9 cellular contexts compared by ENCODE assay signal in genomic region chr1:12001249-12001917, GRCh38. TPM values are rescaled to one million over a fixed set of nuclear protein-coding genes. Genes with fewer than 3 reads are reported as not detected.
A peak's percentile ranks its signal among the peaks of the same experiment; 100 is the strongest.
DNase-seq lines count a peak whose midpoint lies in the region; ATAC-seq and TF ChIP-seq lines count a peak whose summit lies in the region.
"Had no signal": no experiment of that assay in that cellular context is flagged by ENCODE, and none has a peak within 500 bp of the region (broad histone marks: within the 10 kb centered on the region; RNA-seq: fewer than 3 reads in every experiment).

No MANE protein-coding gene starts in this region.

- no peak overlapping the region for H3K27ac Mint-ChIP-seq in CD4-positive, alpha-beta T cell
- H3K27ac Mint-ChIP-seq in endodermal cell (no peak overlapping the region), osteocyte (ENCODE audit: unreplicated experiment) (peak overlapping the region; percentile 50)

- H3K4me3 ChIP-seq in HCT116 (replicated peaks in 1 of 2; ENCODE audit: low read depth in 1 of 2, low read length in 2 of 2): no peak overlapping the region
- H3K4me3 ChIP-seq in WERI-Rb-1 (ENCODE audit: low read depth, low read length): no peak overlapping the region
- H3K4me3 ChIP-seq in endodermal cell (ENCODE audit: low read length): no peak overlapping the region
- H3K4me3 ChIP-seq in lower leg skin (ENCODE audit: low read depth, poor library complexity, severe bottlenecking): no peak overlapping the region

- no peak for ATAC-seq in CD4-positive, alpha-beta T cell (ENCODE audit: poor library complexity)
- ATAC-seq in HCT116: peak; percentile 54
- no peak for ATAC-seq in HG02642 (IDR thresholded peaks at IDR 0.05; ENCODE audit: poor library complexity, unreplicated experiment)
- ATAC-seq in GM18870 (IDR thresholded peaks at IDR 0.05; ENCODE audit: unreplicated experiment): no peak

- peak; percentile 48 for TF ChIP-seq RAD21 in HCT116 (IDR thresholded peaks at IDR 0.05; ENCODE audit: low read depth)

- intact Hi-C loops in CD4-positive, alpha-beta T cell (cut with DNase I, micrococcal nuclease): no loop called here
- intact Hi-C loops in HCT116 (cut with micrococcal nuclease): no loop called here
- intact Hi-C loops in lower leg skin (cut with DNase I; ENCODE audit: low total_unique reads): no loop called here

- no peaks in the 10 kb centered on the region for H3K9me3 ChIP-seq in CD4-positive, alpha-beta T cell (ENCODE audit: control insufficient read depth, low read length)
- H3K9me3 ChIP-seq in HCT116 (ENCODE audit: control insufficient read depth in 1 of 2, insufficient read depth in 1 of 2, low read depth in 1 of 2, low read length in 2 of 2) (no peaks in the 10 kb centered on the region), WERI-Rb-1 (ENCODE audit: severe bottlenecking) (no peaks in the 10 kb centered on the region), endodermal cell (ENCODE audit: control insufficient read depth, low read length) (no peaks in the 10 kb centered on the region)

- H3K4me1 Mint-ChIP-seq in CD4-positive, alpha-beta T cell (ENCODE audit: low read depth): no peaks in the 10 kb centered on the region
- H3K4me1 Mint-ChIP-seq in endodermal cell: no peaks in the 10 kb centered on the region
- H3K4me1 Mint-ChIP-seq in osteocyte (ENCODE audit: unreplicated experiment): no peaks in the 10 kb centered on the region

- H3K27me3 Mint-ChIP-seq in CD4-positive, alpha-beta T cell: no peaks in the 10 kb centered on the region
- H3K27me3 Mint-ChIP-seq in endodermal cell (ENCODE audit: insufficient read depth) (no peaks in the 10 kb centered on the region), osteocyte (ENCODE audit: unreplicated experiment) (no peaks in the 10 kb centered on the region)
- H3K27me3 Mint-ChIP-seq: naive B cell had no signal

- no peaks in the 10 kb centered on the region for H4K20me1 ChIP-seq in HCT116 (ENCODE audit: insufficient read depth)

- H3K4me2 ChIP-seq in HCT116 (ENCODE audit: low read length): peak overlapping the region; percentile 24; the same call in 1 of the 2 replicates

- CTCF ChIA-PET in CD4-positive, alpha-beta T cell (lab: Charles Lee): no interaction called here
- CTCF ChIA-PET in HCT116 (lab: Charles Lee): interaction anchor here (1.1 kb wide), 1 partner anchor 92 kb away, joined by 3 read pairs; no protein-coding TSS in a partner anchor

- H3K36me3 ChIP-seq in HCT116 (ENCODE audit: control insufficient read depth in 1 of 2, insufficient read depth in 2 of 2, low read length in 2 of 2): peaks cover 36 to 74% of the 10 kb centered on the region in 2 experiments
- H3K36me3 ChIP-seq in WERI-Rb-1: peaks cover 92% of the 10 kb centered on the region
- peaks cover 82% of the 10 kb centered on the region for H3K36me3 ChIP-seq in endodermal cell (ENCODE audit: control insufficient read depth, insufficient read depth, low read length)

- no peaks in the 10 kb centered on the region for H3K27me3 ChIP-seq in CD4-positive, alpha-beta T cell (ENCODE audit: control insufficient read depth, insufficient read depth, low read length)
- H3K27me3 ChIP-seq in HCT116 (ENCODE audit: insufficient read depth, low read length) (no peaks in the 10 kb centered on the region), WERI-Rb-1 (ENCODE audit: insufficient read depth, low read depth, severe bottlenecking) (no peaks in the 10 kb centered on the region), endodermal cell (ENCODE audit: control insufficient read depth, insufficient read depth, low read length, poor library complexity, severe bottlenecking) (no peaks in the 10 kb centered on the region)

- H3K4me3 Mint-ChIP-seq in CD4-positive, alpha-beta T cell: no peak overlapping the region
- H3K4me3 Mint-ChIP-seq in endodermal cell (no peak overlapping the region), osteocyte (ENCODE audit: unreplicated experiment) (no peak overlapping the region)
- H3K4me3 Mint-ChIP-seq: naive B cell had no signal

- POLR2A ChIA-PET in CD4-positive, alpha-beta T cell (lab: Charles Lee): no interaction called here
- POLR2A ChIA-PET in HCT116 (lab: Charles Lee): interaction anchor here (1.0 kb wide), 1 partner anchor 18 kb away, joined by 3 read pairs; the partner anchor contains the start of gene MIIP

- RAD21 ChIA-PET in HCT116 (lab: Charles Lee; ENCODE audit: low non-redundant PET in 1 of 2, low total read pairs in 2 of 2, uncharacterized antibody in 2 of 2, unreplicated experiment in 2 of 2): no interaction called here

- H3K4me1 ChIP-seq in HCT116 (ENCODE audit: control insufficient read depth in 1 of 2, insufficient read depth in 2 of 2, low read length in 2 of 2): peaks cover 0 to 14% of the 10 kb centered on the region in 2 experiments; a peak in 2 of 4 replicates
- H3K4me1 ChIP-seq in endodermal cell (ENCODE audit: control insufficient read depth, insufficient read depth, low read length): no peaks in the 10 kb centered on the region

- peak; percentile 15 for TF ChIP-seq CTCF in CD4-positive, alpha-beta T cell (IDR thresholded peaks at IDR 0.05)
- TF ChIP-seq CTCF in HCT116 (IDR thresholded peaks at IDR 0.05 in 2 of 3, conservative IDR thresholded peaks at IDR 0.05 in 1 of 3; ENCODE audit: borderline replicate concordance in 1 of 3, insufficient read depth in 1 of 3, low read depth in 2 of 3, low read length in 2 of 3): peak; percentile 36 to 75 (median 68); a peak in 4 of 6 replicates
- TF ChIP-seq CTCF in WERI-Rb-1 (IDR thresholded peaks at IDR 0.05; ENCODE audit: low read depth, low read length): peak; percentile 73
- peak; percentile 85 for TF ChIP-seq CTCF in endodermal cell (conservative IDR thresholded peaks at IDR 0.05)
- peak; percentile 52 for TF ChIP-seq CTCF in osteocyte (IDR thresholded peaks at IDR 0.05)
- TF ChIP-seq CTCF in lower leg skin (IDR thresholded peaks at IDR 0.05): no peak

- BruUV-seq in HCT116 (replicated peaks; lab: Mats Ljungman, UMichigan): TSS peak; percentile 92

- peaks cover 89% of the 10 kb centered on the region for H3K36me3 Mint-ChIP-seq in CD4-positive, alpha-beta T cell (ENCODE audit: low read depth)
- H3K36me3 Mint-ChIP-seq in endodermal cell (ENCODE audit: low read depth) (peaks cover 86% of the 10 kb centered on the region), osteocyte (ENCODE audit: unreplicated experiment) (peaks cover 64% of the 10 kb centered on the region)

- no peaks in the 10 kb centered on the region for H3K79me2 ChIP-seq in HCT116 (ENCODE audit: insufficient read depth, low read length)

- no peak for TF ChIP-seq POLR2A in HCT116 (IDR thresholded peaks at IDR 0.05; ENCODE audit: borderline replicate concordance, extremely low read depth, insufficient read depth, insufficient read length)
- TF ChIP-seq POLR2A in lower leg skin (IDR thresholded peaks at IDR 0.05): no peak

- no peaks in the 10 kb centered on the region for H3K9me2 ChIP-seq in HCT116 (ENCODE audit: insufficient read depth)

- no peak overlapping the region for H3K27ac ChIP-seq in CD4-positive, alpha-beta T cell (ENCODE audit: low read depth, low read length)
- H3K27ac ChIP-seq in HCT116 (ENCODE audit: low read depth, low read length) (peak overlapping the region; percentile 15), WERI-Rb-1 (0 out of 2 replicates have a peak overlapping the region, but pooled peaks have one; percentile 17), endodermal cell (ENCODE audit: low read depth, low read length) (peak overlapping the region; percentile 7)

- no peak overlapping the region for H3K9ac ChIP-seq in HCT116 (ENCODE audit: low read length)
- no peak overlapping the region for H3K9ac ChIP-seq in endodermal cell (ENCODE audit: extremely low read depth, low read length, poor library complexity, severe bottlenecking)

- DNase-seq in CD4-positive, alpha-beta T cell: peak in 4 of 10 experiments; percentile 10 to 22 (median 17)
- DNase-seq in HCT116 (ENCODE audit: low read depth, low spot score) (peak; percentile 77), WERI-Rb-1 (peak; percentile 66), endodermal cell (peak; percentile 90), osteocyte (ENCODE audit: extremely low spot score, unreplicated experiment) (no peak), lower leg skin (ENCODE audit: low spot score in 2 of 2) (no peak)
- DNase-seq: naive B cell had no signal

- 80 to 96% methylated on average over 9 to 14 of the region's 14 CpGs for WGBS in endodermal cell (ENCODE audit: insufficient coverage in 1 of 2, insufficient read length in 1 of 2), 2 experiments
- WGBS in lower leg skin, 2 donors: 80 to 88% methylated on average over 14 of the region's 14 CpGs

- H3K9me3 Mint-ChIP-seq in CD4-positive, alpha-beta T cell: no peaks in the 10 kb centered on the region
- H3K9me3 Mint-ChIP-seq in endodermal cell (no peaks in the 10 kb centered on the region), osteocyte (ENCODE audit: unreplicated experiment) (no peaks in the 10 kb centered on the region)
- H3K9me3 Mint-ChIP-seq: naive B cell had no signal

- no peak overlapping the region for H2AFZ ChIP-seq in HCT116 (ENCODE audit: low read depth, low read length, poor library complexity, severe bottlenecking)

RNA-seq across cellular contexts. Expression of gene MIIP, which starts 17.9 kb away (rescaled TPM):
- 10 to 100 TPM; 21.8 to 23.1 TPM for total RNA-seq in CD4-positive, alpha-beta T cell
- total RNA-seq in HCT116 (2021; ENCODE audit: unreplicated experiment) (39.6 TPM), endodermal cell (10 to 100 TPM; 66.2 to 72.1 TPM), osteocyte (19.8 and 24.0 TPM in 2 replicates), lower leg skin (10 to 100 TPM; 27.3 to 33.2 (median 30.1) TPM)
- polyA plus RNA-seq in HCT116 (2012): 45.1 and 45.2 TPM in 2 replicates
- polyA plus RNA-seq in endodermal cell (2013, experiment 1 of 2): 57.6 TPM
- 47.7 TPM for polyA plus RNA-seq in endodermal cell (2013, experiment 2 of 2)

RNA-seq across cellular contexts. Expression of gene MFN2, which starts 21.1 kb away (rescaled TPM):
- total RNA-seq in CD4-positive, alpha-beta T cell: 10 to 100 TPM; 33.0 to 38.1 TPM
- total RNA-seq in HCT116 (2021; ENCODE audit: unreplicated experiment): 83.0 TPM
- 68.4 and 71.0 TPM in 2 replicates for polyA plus RNA-seq in HCT116 (2012)
- total RNA-seq in endodermal cell: 10 to 100 TPM; 41.7 to 56.3 TPM
- 47.0 TPM for polyA plus RNA-seq in endodermal cell (2013, experiment 1 of 2)
- 43.4 TPM for polyA plus RNA-seq in endodermal cell (2013, experiment 2 of 2)
- total RNA-seq in osteocyte: 64.6 and 69.2 TPM in 2 replicates
- total RNA-seq in lower leg skin: 100 to 1,000 TPM; 104 to 125 (median 111) TPM

Comparison
In these comparisons a context has a peak if more than half of its experiments do, and no peak if none do; other contexts are left out.
1. DNase-seq: peak in HCT116 (single experiment), WERI-Rb-1 (single experiment) and endodermal cell (single experiment); none in osteocyte (single experiment) and lower leg skin (0 of 2).
2. CTCF ChIP-seq: peak in CD4-positive, alpha-beta T cell (single experiment), HCT116 (3 of 3), WERI-Rb-1 (single experiment), endodermal cell (single experiment) and osteocyte (single experiment); none in lower leg skin (0 of 3).